Comparison of ENCODE assay signal across 24 cellular contexts in the genomic region with DNA sequence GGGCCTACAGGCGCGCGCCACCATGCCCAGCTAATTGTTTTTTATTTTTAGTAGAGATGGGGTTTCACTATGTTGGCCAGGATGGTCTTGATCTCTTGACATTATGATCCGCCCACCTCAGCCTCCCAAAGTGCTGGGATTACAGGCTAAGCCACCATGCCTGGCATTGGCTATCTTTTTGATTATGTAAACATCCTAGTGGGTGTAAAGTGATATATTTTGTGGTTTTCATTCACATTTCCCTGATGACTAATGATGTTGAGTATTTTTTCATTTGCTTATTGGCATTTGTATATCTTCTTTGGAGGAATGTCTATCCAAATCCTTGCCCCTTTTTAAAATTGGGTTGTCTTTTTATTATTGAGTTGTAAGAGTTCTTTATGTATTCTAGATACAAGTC. TPM values are rescaled to one million over a fixed set of nuclear protein-coding genes. Genes with fewer than 3 reads are reported as not detected.
DNase-seq lines count a peak whose midpoint lies in the region; ATAC-seq and TF ChIP-seq lines count a peak whose summit lies in the region.
"Had no signal": no experiment of that assay in that cellular context is flagged by ENCODE, and none has a peak within 500 bp of the region (broad histone marks: within the 10 kb centered on the region; RNA-seq: fewer than 3 reads in every experiment).

No MANE protein-coding gene starts in this region.

- H3K4me1 Mint-ChIP-seq in CD4-positive, alpha-beta T cell (ENCODE audit: low read depth), result peaks cover 88% of the 10 kb centered on the region
- H3K4me1 Mint-ChIP-seq in effector memory CD8-positive, alpha-beta T cell (ENCODE audit: low read depth in 2 of 2), result peaks cover 44 to 79% of the 10 kb centered on the region in 2 donors

- H3K9me3 ChIP-seq in CD4-positive, alpha-beta T cell (ENCODE audit: control insufficient read depth, low read length), result no peaks in the 10 kb centered on the region
- H3K9me3 ChIP-seq in HEK293 (ENCODE audit: control insufficient read depth, insufficient read depth, low read depth, low read length) (no peaks in the 10 kb centered on the region), right atrium auricular region (peaks cover 0 to 7% of the 10 kb centered on the region in 2 donors)
- H3K9me3 ChIP-seq: uterus had no signal

- no peaks in the 10 kb centered on the region for H3K27me3 Mint-ChIP-seq in CD4-positive, alpha-beta T cell
- H3K27me3 Mint-ChIP-seq in effector memory CD8-positive, alpha-beta T cell, result no peaks in the 10 kb centered on the region
- H3K27me3 Mint-ChIP-seq: activated naive CD8-positive, alpha-beta T cell; naive B cell; T-helper 17 cell had no signal

- no peak overlapping the region for H3K27ac ChIP-seq in CD4-positive, alpha-beta T cell (ENCODE audit: low read depth, low read length)
- H3K27ac ChIP-seq in HEK293 (ENCODE audit: extremely low read depth, low read depth, low read length) (no peak overlapping the region), right atrium auricular region (no peak overlapping the region)
- H3K27ac ChIP-seq: C4-2B, epithelial cell of prostate, hepatocyte, uterus had no signal

- H3K4me3 ChIP-seq in HEK293 (ENCODE audit: low read depth, low read length) (no peak overlapping the region), right atrium auricular region (no peak overlapping the region)
- H3K4me3 ChIP-seq: hepatocyte, uterus had no signal

- CTCF ChIA-PET in CD4-positive, alpha-beta T cell (lab: Charles Lee), result interaction anchor here (1.4 kb wide), 1 partner anchor 12 kb away, joined by 4 read pairs; no protein-coding TSS in a partner anchor
- CTCF ChIA-PET in HEK293 (lab: Yijun Ruan, JAX), result interaction anchor here (0.5 to 0.9 kb wide), 2 partner anchors 83 to 95 kb away, joined by 3 read pairs; no protein-coding TSS in a partner anchor

- no peak for DNase-seq in CD4-positive, alpha-beta T cell
- DNase-seq in SW480 (ENCODE audit: low spot score) (peak; percentile 26), fibroblast of peridontal ligament (ENCODE audit: extremely low read depth) (peak; percentile 67), right atrium auricular region (ENCODE audit: low spot score) (no peak), NCI-H1417 treated with DMSO at 0.1 percent for 48 hours (lab: John Stamatoyannopoulos, UW) (no peak)
- no peak for DNase-seq in effector memory CD8-positive, alpha-beta T cell
- DNase-seq: activated CD4-positive, alpha-beta T cell treated with anti-CD3 and anti-CD28 coated beads for 4 hours; KBM-7; naive B cell; NCI-H1694; NCI-H2171; NK-92 treated with Interleukin-12 subunit alpha and Interleukin-12 subunit beta, amount 100 ng/mL, for 24 hours; stimulated activated CD4-positive, alpha-beta T cell treated with anti-CD3 and anti-CD28 coated beads, Interleukin-2, amount 100 ng/mL, for 48 hours; stimulated activated naive CD4-positive, alpha-beta T cell; T-helper 17 cell; uterus had no signal

- H3K4me1 ChIP-seq in HEK293 (ENCODE audit: control insufficient read depth, insufficient read depth, low read length), result peaks cover 30% of the 10 kb centered on the region
- H3K4me1 ChIP-seq in right atrium auricular region, result no peaks in the 10 kb centered on the region
- H3K4me1 ChIP-seq: uterus had no signal

- H3K27ac Mint-ChIP-seq in CD4-positive, alpha-beta T cell, result peak overlapping the region; percentile 3
- peak overlapping the region in 1 of 2 donors; percentile 29 for H3K27ac Mint-ChIP-seq in effector memory CD8-positive, alpha-beta T cell
- H3K27ac Mint-ChIP-seq: activated naive CD8-positive, alpha-beta T cell; activated T-helper 1 cell treated with anti-CD3 and anti-CD28 coated beads, Interleukin-12 subunit alpha, Interleukin-12 subunit beta, Interleukin-2, Interleukin-4 antibody, amounts not matched to agents 30 ng/mL and 10 ng/mL and 1 ng/mL, durations not matched to agents 14 hours and 24 hours and 36 hours; T-helper 17 cell had no signal

- no peak for TF ChIP-seq CTCF in CD4-positive, alpha-beta T cell (IDR thresholded peaks at IDR 0.05)
- TF ChIP-seq CTCF in HEK293 (tag by site-specific recombination; IDR thresholded peaks at IDR 0.05) (no peak), right atrium auricular region (IDR thresholded peaks at IDR 0.05) (no peak)

- no peaks in the 10 kb centered on the region for H3K27me3 ChIP-seq in CD4-positive, alpha-beta T cell (ENCODE audit: control insufficient read depth, insufficient read depth, low read length)
- H3K27me3 ChIP-seq in right atrium auricular region, result no peaks in the 10 kb centered on the region
- H3K27me3 ChIP-seq: hepatocyte, uterus had no signal

- H3K4me3 Mint-ChIP-seq in CD4-positive, alpha-beta T cell, result peak overlapping the region; percentile 42
- H3K4me3 Mint-ChIP-seq in effector memory CD8-positive, alpha-beta T cell, result no peak overlapping the region
- H3K4me3 Mint-ChIP-seq: activated naive CD8-positive, alpha-beta T cell; activated T-helper 1 cell treated with anti-CD3 and anti-CD28 coated beads, Interleukin-12 subunit alpha, Interleukin-12 subunit beta, Interleukin-2, Interleukin-4 antibody, amounts not matched to agents 30 ng/mL and 10 ng/mL and 1 ng/mL, durations not matched to agents 14 hours and 24 hours and 36 hours; naive B cell; T-helper 17 cell had no signal

- no peak for ATAC-seq in CD4-positive, alpha-beta T cell (ENCODE audit: poor library complexity)
- ATAC-seq in effector memory CD8-positive, alpha-beta T cell (replicated peaks), result no peak
- no peak for ATAC-seq in GM21526 (IDR thresholded peaks at IDR 0.05; ENCODE audit: low FRiP score, unreplicated experiment)
- ATAC-seq: left lobe of liver, T-helper 17 cell had no signal

- intact Hi-C loops in CD4-positive, alpha-beta T cell (cut with DNase I, micrococcal nuclease), result no loop called here

- POLR2A ChIA-PET in CD4-positive, alpha-beta T cell (lab: Charles Lee), result no interaction called here
- POLR2A ChIA-PET in HEK293 (lab: Yijun Ruan, JAX), result interaction anchor here (1.4 kb wide), 1 partner anchor 17 kb away, joined by 4 read pairs; the partner anchor contains the start of gene CREBL2

- no peaks in the 10 kb centered on the region for H3K9me3 Mint-ChIP-seq in CD4-positive, alpha-beta T cell
- H3K9me3 Mint-ChIP-seq in effector memory CD8-positive, alpha-beta T cell, result no peaks in the 10 kb centered on the region

- H3K36me3 Mint-ChIP-seq in CD4-positive, alpha-beta T cell (ENCODE audit: low read depth), result peaks cover 12% of the 10 kb centered on the region
- no peaks in the 10 kb centered on the region for H3K36me3 Mint-ChIP-seq in effector memory CD8-positive, alpha-beta T cell (ENCODE audit: insufficient read depth)

- H3K36me3 ChIP-seq in HEK293 (ENCODE audit: control insufficient read depth in 2 of 2, insufficient read depth in 1 of 2, low read length in 2 of 2) (no peaks in the 10 kb centered on the region), right atrium auricular region (no peaks in the 10 kb centered on the region)
- H3K36me3 ChIP-seq: uterus had no signal

TF ChIP-seq in HEK293, 187 proteins besides CTCF, POLR2A, EP300 and RAD21 (continues in another document):
- TF ChIP-seq TSHZ1 (tag by site-specific recombination; IDR thresholded peaks at IDR 0.05; ENCODE audit: borderline replicate concordance) (0 out of 2 replicates have a peak, but pooled peaks have one; percentile 7), ZNF571 (tag by site-specific recombination; IDR thresholded peaks at IDR 0.05) (no peak), ZBTB17 (tag by site-specific recombination; IDR thresholded peaks at IDR 0.05) (peak; percentile 55), SP3 (tag by site-specific recombination; IDR thresholded peaks at IDR 0.05) (0 out of 2 replicates have a peak, but pooled peaks have one; percentile 29), SP2 (tag by site-specific recombination; IDR thresholded peaks at IDR 0.05) (peak; percentile 21; the same call in 1 of the 2 replicates), OVOL3 (tag by site-specific recombination; IDR thresholded peaks at IDR 0.05) (no peak), KLF8 (tag by site-specific recombination; IDR thresholded peaks at IDR 0.05) (peak; percentile 54), ZFHX2 (tag by site-specific recombination; conservative IDR thresholded peaks at IDR 0.05) (peak; percentile 70), SP7 (tag by site-specific recombination; IDR thresholded peaks at IDR 0.05) (peak; percentile 78), ZEB2 (tag by site-specific recombination; IDR thresholded peaks at IDR 0.05) (0 out of 2 replicates have a peak, but pooled peaks have one; percentile 17), ZNF558 (tag by site-specific recombination; IDR thresholded peaks at IDR 0.05) (peak; percentile 87), ZNF366 (tag by site-specific recombination; conservative IDR thresholded peaks at IDR 0.05) (peak; percentile 58), ZNF629 (tag by site-specific recombination; IDR thresholded peaks at IDR 0.05) (peak; percentile 38), KLF9 (tag by site-specific recombination; IDR thresholded peaks at IDR 0.05; ENCODE audit: low read depth) (no peak), ZNF843 (tag by site-specific recombination; IDR thresholded peaks at IDR 0.05) (0 out of 2 replicates have a peak, but pooled peaks have one; percentile 15)

RNA-seq across cellular contexts. Expression of gene CREBL2, which starts 16.3 kb away (rescaled TPM):
- total RNA-seq in CD4-positive, alpha-beta T cell, result 10 to 100 TPM in 1 of 2 experiments, 1 to 10 TPM in 1; 9.5 to 12.6 TPM
- total RNA-seq in right atrium auricular region, result 10 to 100 TPM; 22.7 to 27.4 TPM

Comparison
In these comparisons a context has a peak if more than half of its experiments do, and no peak if none do; other contexts are left out.
1. DNase-seq: peak in SW480 (single experiment) and fibroblast of peridontal ligament (single experiment); none in CD4-positive, alpha-beta T cell (0 of 10), right atrium auricular region (single experiment), NCI-H1417 treated with DMSO at 0.1 percent for 48 hours (single experiment) and effector memory CD8-positive, alpha-beta T cell (0 of 3).